In genomic region chr2:175732523-175732922, GRCh38 we compare ENCODE assay signal across 9 cellular contexts.
"Had no signal": no experiment of that assay in that cellular context is flagged by ENCODE, and none has a peak within 500 bp of the region (broad histone marks: within the 10 kb centered on the region; RNA-seq: fewer than 3 reads in every experiment).

No MANE protein-coding gene starts in this region.

- H3K4me3 ChIP-seq: GM23248, HAP-1 had no signal

- DNase-seq: GM23248, GOT3, H7, HFFc6, KBM-7 had no signal

- H3K27ac ChIP-seq: GM23248, HL-60 had no signal

- ATAC-seq: HCT116, HepG2 had no signal

- H3K36me3 ChIP-seq: HAP-1 had no signal

- H3K4me1 ChIP-seq: HAP-1 had no signal

- H3K9ac ChIP-seq: GM23248 had no signal

- H3K9me3 ChIP-seq: HAP-1 had no signal
